ENCODE assay signal across 1 cellular context in genomic region chr9:136342191-136343120, GRCh38.
A peak's percentile ranks its signal among the peaks of the same experiment; 100 is the strongest.
TF ChIP-seq lines count a peak whose summit lies in the region.

No MANE protein-coding gene starts in this region.

TF ChIP-seq in K562, 482 proteins besides CTCF, POLR2A, EP300 and RAD21 (continues in another document):
- TF ChIP-seq HMGN3 (IDR thresholded peaks at IDR 0.05; ENCODE audit: borderline replicate concordance, extremely low read depth, insufficient read length, low read depth, low read length) (peak; percentile 29), CREM (IDR thresholded peaks at IDR 0.05; ENCODE audit: low read depth) (peak; percentile 81), RCOR1 (IDR thresholded peaks at IDR 0.05; ENCODE audit: borderline replicate concordance in 1 of 2, low read depth in 2 of 2, low read length in 2 of 2) (peak in 1 of 2 experiments; percentile 30; a peak in 1 of 4 replicates), PPARD (CRISPR knock-in tag; IDR thresholded peaks at IDR 0.05) (no peak), ZNF431 (CRISPR knock-in tag; IDR thresholded peaks at IDR 0.05) (no peak), JUND (IDR thresholded peaks at IDR 0.05; ENCODE audit: borderline replicate concordance, low read depth, low read length) (0 out of 2 replicates have a peak, but pooled peaks have one; percentile 6), JUND (tag; IDR thresholded peaks at IDR 0.05; ENCODE audit: borderline replicate concordance, low read depth, low read length) (no peak), HNRNPL (IDR thresholded peaks at IDR 0.05; ENCODE audit: low read depth, low read length) (peak; percentile 77; the same call in 1 of the 2 replicates), MXI1 (IDR thresholded peaks at IDR 0.05; ENCODE audit: low read depth, low read length) (peak; percentile 61; the same call in 1 of the 2 replicates), CREB1 (IDR thresholded peaks at IDR 0.05) (peak; percentile 71; the same call in 1 of the 2 replicates), CREB1 (CRISPR knock-in tag; IDR thresholded peaks at IDR 0.05) (no peak), NEUROD1 (IDR thresholded peaks at IDR 0.05; ENCODE audit: borderline replicate concordance, low read depth, low read length, partially characterized antibody) (peak; percentile 7), HNRNPLL (IDR thresholded peaks at IDR 0.05; ENCODE audit: low read depth, low read length, poor library complexity, severe bottlenecking) (peak; percentile 52), CSDE1 (IDR thresholded peaks at IDR 0.05) (no peak), MAZ (CRISPR knock-in tag; conservative IDR thresholded peaks at IDR 0.05 in 1 of 2, IDR thresholded peaks at IDR 0.05 in 1 of 2) (peak in 1 of 2 experiments; percentile 29; a peak in 1 of 4 replicates), TAF1 (IDR thresholded peaks at IDR 0.05; ENCODE audit: control insufficient read depth, extremely low read depth, insufficient read depth, low read length, severe bottlenecking) (peak; percentile 18), POLR2G (IDR thresholded peaks at IDR 0.05; ENCODE audit: low read depth, low read length) (peak; percentile 57; the same call in 1 of the 2 replicates), MYC (IDR thresholded peaks at IDR 0.05; ENCODE audit: low read depth, low read length) (peak; percentile 51; the same call in 1 of the 2 replicates), MYC (CRISPR knock-in tag; IDR thresholded peaks at IDR 0.05; ENCODE audit: borderline replicate concordance, low read depth) (no peak), KDM2B (CRISPR knock-in tag; IDR thresholded peaks at IDR 0.05) (no peak), ZNF445 (CRISPR knock-in tag; IDR thresholded peaks at IDR 0.05; ENCODE audit: low read depth) (no peak), MYNN (IDR thresholded peaks at IDR 0.05) (peak; percentile 74; the same call in 1 of the 2 replicates), MYNN (CRISPR knock-in tag; IDR thresholded peaks at IDR 0.05) (no peak), CXXC5 (CRISPR knock-in tag; IDR thresholded peaks at IDR 0.05) (peak; percentile 67), EGR1 (conservative IDR thresholded peaks at IDR 0.05) (peak; percentile 94), PKNOX1 (IDR thresholded peaks at IDR 0.05) (no peak), MNT (conservative IDR thresholded peaks at IDR 0.05) (peak in 1 of 2 experiments; percentile 77; a peak in 2 of 4 replicates), FOXK2 (conservative IDR thresholded peaks at IDR 0.05 in 1 of 2, IDR thresholded peaks at IDR 0.05 in 1 of 2; ENCODE audit: low read depth in 2 of 2) (peak; percentile 87 to 92; a peak in 3 of 4 replicates), RBFOX2 (IDR thresholded peaks at IDR 0.05; ENCODE audit: low read depth, low read length) (peak; percentile 45), VEZF1 (CRISPR knock-in tag; IDR thresholded peaks at IDR 0.05) (peak; percentile 50; the same call in 1 of the 2 replicates), TFAP4 (CRISPR knock-in tag; IDR thresholded peaks at IDR 0.05; ENCODE audit: borderline replicate concordance) (peak; percentile 63), ZNF589 (CRISPR knock-in tag; IDR thresholded peaks at IDR 0.05; ENCODE audit: low read depth) (no peak), SP1 (CRISPR knock-in tag; IDR thresholded peaks at IDR 0.05) (peak; percentile 92), ETS1 (conservative IDR thresholded peaks at IDR 0.05; ENCODE audit: control insufficient read depth, low read depth, low read length) (peak; percentile 43; the same call in 1 of the 2 replicates), PHF8 (IDR thresholded peaks at IDR 0.05; ENCODE audit: borderline replicate concordance, low read length) (peak; percentile 26; the same call in 1 of the 2 replicates), ZNF124 (CRISPR knock-in tag; IDR thresholded peaks at IDR 0.05) (no peak), ZBTB17 (CRISPR knock-in tag; IDR thresholded peaks at IDR 0.05) (no peak), ZBTB7A (IDR thresholded peaks at IDR 0.05; ENCODE audit: borderline replicate concordance, control insufficient read depth, low read depth, low read length) (peak; percentile 89), ESRRA (IDR thresholded peaks at IDR 0.05; ENCODE audit: borderline replicate concordance, low read depth) (peak; percentile 60; the same call in 1 of the 2 replicates), KLF13 (tag; IDR thresholded peaks at IDR 0.05; ENCODE audit: borderline replicate concordance, low read depth) (peak; percentile 80; the same call in 1 of the 2 replicates)
- TF ChIP-seq, protein P1, sequence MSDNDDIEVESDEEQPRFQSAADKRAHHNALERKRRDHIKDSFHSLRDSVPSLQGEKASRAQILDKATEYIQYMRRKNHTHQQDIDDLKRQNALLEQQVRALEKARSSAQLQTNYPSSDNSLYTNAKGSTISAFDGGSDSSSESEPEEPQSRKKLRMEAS (CRISPR knock-in tag; IDR thresholded peaks at IDR 0.05): 0 out of 2 replicates have a peak, but pooled peaks have one; percentile 11
- TF ChIP-seq, protein P2, sequence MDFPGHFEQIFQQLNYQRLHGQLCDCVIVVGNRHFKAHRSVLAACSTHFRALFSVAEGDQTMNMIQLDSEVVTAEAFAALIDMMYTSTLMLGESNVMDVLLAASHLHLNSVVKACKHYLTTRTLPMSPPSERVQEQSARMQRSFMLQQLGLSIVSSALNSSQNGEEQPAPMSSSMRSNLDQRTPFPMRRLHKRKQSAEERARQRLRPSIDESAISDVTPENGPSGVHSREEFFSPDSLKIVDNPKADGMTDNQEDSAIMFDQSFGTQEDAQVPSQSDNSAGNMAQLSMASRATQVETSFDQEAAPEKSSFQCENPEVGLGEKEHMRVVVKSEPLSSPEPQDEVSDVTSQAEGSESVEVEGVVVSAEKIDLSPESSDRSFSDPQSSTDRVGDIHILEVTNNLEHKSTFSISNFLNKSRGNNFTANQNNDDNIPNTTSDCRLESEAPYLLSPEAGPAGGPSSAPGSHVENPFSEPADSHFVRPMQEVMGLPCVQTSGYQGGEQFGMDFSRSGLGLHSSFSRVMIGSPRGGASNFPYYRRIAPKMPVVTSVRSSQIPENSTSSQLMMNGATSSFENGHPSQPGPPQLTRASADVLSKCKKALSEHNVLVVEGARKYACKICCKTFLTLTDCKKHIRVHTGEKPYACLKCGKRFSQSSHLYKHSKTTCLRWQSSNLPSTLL (IDR thresholded peaks at IDR 0.05): no peak
- TF ChIP-seq, protein P3, sequence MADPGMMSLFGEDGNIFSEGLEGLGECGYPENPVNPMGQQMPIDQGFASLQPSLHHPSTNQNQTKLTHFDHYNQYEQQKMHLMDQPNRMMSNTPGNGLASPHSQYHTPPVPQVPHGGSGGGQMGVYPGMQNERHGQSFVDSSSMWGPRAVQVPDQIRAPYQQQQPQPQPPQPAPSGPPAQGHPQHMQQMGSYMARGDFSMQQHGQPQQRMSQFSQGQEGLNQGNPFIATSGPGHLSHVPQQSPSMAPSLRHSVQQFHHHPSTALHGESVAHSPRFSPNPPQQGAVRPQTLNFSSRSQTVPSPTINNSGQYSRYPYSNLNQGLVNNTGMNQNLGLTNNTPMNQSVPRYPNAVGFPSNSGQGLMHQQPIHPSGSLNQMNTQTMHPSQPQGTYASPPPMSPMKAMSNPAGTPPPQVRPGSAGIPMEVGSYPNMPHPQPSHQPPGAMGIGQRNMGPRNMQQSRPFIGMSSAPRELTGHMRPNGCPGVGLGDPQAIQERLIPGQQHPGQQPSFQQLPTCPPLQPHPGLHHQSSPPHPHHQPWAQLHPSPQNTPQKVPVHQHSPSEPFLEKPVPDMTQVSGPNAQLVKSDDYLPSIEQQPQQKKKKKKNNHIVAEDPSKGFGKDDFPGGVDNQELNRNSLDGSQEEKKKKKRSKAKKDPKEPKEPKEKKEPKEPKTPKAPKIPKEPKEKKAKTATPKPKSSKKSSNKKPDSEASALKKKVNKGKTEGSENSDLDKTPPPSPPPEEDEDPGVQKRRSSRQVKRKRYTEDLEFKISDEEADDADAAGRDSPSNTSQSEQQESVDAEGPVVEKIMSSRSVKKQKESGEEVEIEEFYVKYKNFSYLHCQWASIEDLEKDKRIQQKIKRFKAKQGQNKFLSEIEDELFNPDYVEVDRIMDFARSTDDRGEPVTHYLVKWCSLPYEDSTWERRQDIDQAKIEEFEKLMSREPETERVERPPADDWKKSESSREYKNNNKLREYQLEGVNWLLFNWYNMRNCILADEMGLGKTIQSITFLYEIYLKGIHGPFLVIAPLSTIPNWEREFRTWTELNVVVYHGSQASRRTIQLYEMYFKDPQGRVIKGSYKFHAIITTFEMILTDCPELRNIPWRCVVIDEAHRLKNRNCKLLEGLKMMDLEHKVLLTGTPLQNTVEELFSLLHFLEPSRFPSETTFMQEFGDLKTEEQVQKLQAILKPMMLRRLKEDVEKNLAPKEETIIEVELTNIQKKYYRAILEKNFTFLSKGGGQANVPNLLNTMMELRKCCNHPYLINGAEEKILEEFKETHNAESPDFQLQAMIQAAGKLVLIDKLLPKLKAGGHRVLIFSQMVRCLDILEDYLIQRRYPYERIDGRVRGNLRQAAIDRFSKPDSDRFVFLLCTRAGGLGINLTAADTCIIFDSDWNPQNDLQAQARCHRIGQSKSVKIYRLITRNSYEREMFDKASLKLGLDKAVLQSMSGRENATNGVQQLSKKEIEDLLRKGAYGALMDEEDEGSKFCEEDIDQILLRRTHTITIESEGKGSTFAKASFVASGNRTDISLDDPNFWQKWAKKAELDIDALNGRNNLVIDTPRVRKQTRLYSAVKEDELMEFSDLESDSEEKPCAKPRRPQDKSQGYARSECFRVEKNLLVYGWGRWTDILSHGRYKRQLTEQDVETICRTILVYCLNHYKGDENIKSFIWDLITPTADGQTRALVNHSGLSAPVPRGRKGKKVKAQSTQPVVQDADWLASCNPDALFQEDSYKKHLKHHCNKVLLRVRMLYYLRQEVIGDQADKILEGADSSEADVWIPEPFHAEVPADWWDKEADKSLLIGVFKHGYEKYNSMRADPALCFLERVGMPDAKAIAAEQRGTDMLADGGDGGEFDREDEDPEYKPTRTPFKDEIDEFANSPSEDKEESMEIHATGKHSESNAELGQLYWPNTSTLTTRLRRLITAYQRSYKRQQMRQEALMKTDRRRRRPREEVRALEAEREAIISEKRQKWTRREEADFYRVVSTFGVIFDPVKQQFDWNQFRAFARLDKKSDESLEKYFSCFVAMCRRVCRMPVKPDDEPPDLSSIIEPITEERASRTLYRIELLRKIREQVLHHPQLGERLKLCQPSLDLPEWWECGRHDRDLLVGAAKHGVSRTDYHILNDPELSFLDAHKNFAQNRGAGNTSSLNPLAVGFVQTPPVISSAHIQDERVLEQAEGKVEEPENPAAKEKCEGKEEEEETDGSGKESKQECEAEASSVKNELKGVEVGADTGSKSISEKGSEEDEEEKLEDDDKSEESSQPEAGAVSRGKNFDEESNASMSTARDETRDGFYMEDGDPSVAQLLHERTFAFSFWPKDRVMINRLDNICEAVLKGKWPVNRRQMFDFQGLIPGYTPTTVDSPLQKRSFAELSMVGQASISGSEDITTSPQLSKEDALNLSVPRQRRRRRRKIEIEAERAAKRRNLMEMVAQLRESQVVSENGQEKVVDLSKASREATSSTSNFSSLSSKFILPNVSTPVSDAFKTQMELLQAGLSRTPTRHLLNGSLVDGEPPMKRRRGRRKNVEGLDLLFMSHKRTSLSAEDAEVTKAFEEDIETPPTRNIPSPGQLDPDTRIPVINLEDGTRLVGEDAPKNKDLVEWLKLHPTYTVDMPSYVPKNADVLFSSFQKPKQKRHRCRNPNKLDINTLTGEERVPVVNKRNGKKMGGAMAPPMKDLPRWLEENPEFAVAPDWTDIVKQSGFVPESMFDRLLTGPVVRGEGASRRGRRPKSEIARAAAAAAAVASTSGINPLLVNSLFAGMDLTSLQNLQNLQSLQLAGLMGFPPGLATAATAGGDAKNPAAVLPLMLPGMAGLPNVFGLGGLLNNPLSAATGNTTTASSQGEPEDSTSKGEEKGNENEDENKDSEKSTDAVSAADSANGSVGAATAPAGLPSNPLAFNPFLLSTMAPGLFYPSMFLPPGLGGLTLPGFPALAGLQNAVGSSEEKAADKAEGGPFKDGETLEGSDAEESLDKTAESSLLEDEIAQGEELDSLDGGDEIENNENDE (IDR thresholded peaks at IDR 0.05; ENCODE audit: low read depth, low read length): no peak
